ENCODE assay signal across 20 cellular contexts in genomic region chr1:229759037-229759435, GRCh38.
DNase-seq lines count a peak whose midpoint lies in the region; ATAC-seq and TF ChIP-seq lines count a peak whose summit lies in the region.
"Had no signal": no experiment of that assay in that cellular context is flagged by ENCODE, and none has a peak within 500 bp of the region (broad histone marks: within the 10 kb centered on the region; RNA-seq: fewer than 3 reads in every experiment).

No MANE protein-coding gene starts in this region.

- H3K27ac ChIP-seq in mesodermal cell (ENCODE audit: low read depth, low read length, severe bottlenecking), result peak overlapping the region; percentile 3
- H3K27ac ChIP-seq in lower lobe of right lung, result no peak overlapping the region
- no peak overlapping the region for H3K27ac ChIP-seq in tibial artery
- no peak overlapping the region for H3K27ac ChIP-seq in adrenal gland
- H3K27ac ChIP-seq: neural progenitor cell had no signal

- H3K27me3 Mint-ChIP-seq in HFFc6 (ENCODE audit: insufficient read depth), result no peaks in the 10 kb centered on the region; the same call in 1 of the 2 replicates
- H3K27me3 Mint-ChIP-seq: stimulated activated memory B cell treated with anti-CD40 and anti-IgM and Interleukin-4, amounts not matched to agents 10 μg/mL and 1 μg/mL and 100 μg/mL, for 72 hours had no signal

- peak overlapping the region; percentile 68 for H3K4me3 Mint-ChIP-seq in HFFc6
- H3K4me3 Mint-ChIP-seq: activated T-helper 1 cell treated with anti-CD3 and anti-CD28 coated beads, Interleukin-12 subunit alpha, Interleukin-12 subunit beta, Interleukin-2, Interleukin-4 antibody, amounts not matched to agents 30 ng/mL and 10 ng/mL and 1 ng/mL, durations not matched to agents 14 hours and 24 hours and 36 hours; neural progenitor cell; stimulated activated memory B cell treated with anti-CD40 and anti-IgM and Interleukin-4, amounts not matched to agents 10 μg/mL and 1 μg/mL and 100 μg/mL, for 72 hours had no signal

- no peaks in the 10 kb centered on the region; the same call in 1 of the 2 replicates for H3K9me3 Mint-ChIP-seq in HFFc6
- H3K9me3 Mint-ChIP-seq: stimulated activated memory B cell treated with anti-CD40 and anti-IgM and Interleukin-4, amounts not matched to agents 10 μg/mL and 1 μg/mL and 100 μg/mL, for 72 hours had no signal

- peaks cover 69% of the 10 kb centered on the region for H3K4me1 Mint-ChIP-seq in HFFc6 (ENCODE audit: low read depth)

- TF ChIP-seq CTCF in AG09319 (IDR thresholded peaks at IDR 0.05; ENCODE audit: low read depth, low read length) (no peak), HFFc6 (IDR thresholded peaks at IDR 0.05) (no peak), lower lobe of right lung (IDR thresholded peaks at IDR 0.05) (no peak), tibial artery (IDR thresholded peaks at IDR 0.05) (no peak), adrenal gland (IDR thresholded peaks at IDR 0.05) (no peak)

- TF ChIP-seq POLR2A in adrenal gland (IDR thresholded peaks at IDR 0.05), result no peak

- peak; percentile 15 for DNase-seq in AG09319 (ENCODE audit: extremely low read depth, low read depth)
- DNase-seq in HFFc6, result peak; percentile 91
- DNase-seq in amniotic epithelial cell (ENCODE audit: low read depth), result peak; percentile 2
- no peak for DNase-seq in activated CD4-positive, CD25-positive, alpha-beta regulatory T cell treated with anti-CD3 and anti-CD28 coated beads, Interleukin-2, amount 50 U/mL, for 72 hours
- DNase-seq in lower lobe of right lung, result no peak
- DNase-seq in tibial artery, result no peak
- no peak for DNase-seq in adrenal gland
- DNase-seq: COR-L47; effector memory CD4-positive, alpha-beta T cell; hippocampal formation; NCI-H1417 treated with DMSO at 0.1 percent for 48 hours; NCI-H748 treated with DMSO at 0.1 percent for 48 hours; OCI-M1; SK-N-SH; T-helper 9 cell had no signal

- H3K27ac Mint-ChIP-seq in HFFc6, result peak overlapping the region; percentile 87
- H3K27ac Mint-ChIP-seq: activated T-helper 1 cell treated with anti-CD3 and anti-CD28 coated beads, Interleukin-12 subunit alpha, Interleukin-12 subunit beta, Interleukin-2, Interleukin-4 antibody, amounts not matched to agents 30 ng/mL and 10 ng/mL and 1 ng/mL, durations not matched to agents 14 hours and 24 hours and 36 hours; neural progenitor cell; stimulated activated memory B cell treated with anti-CD40 and anti-IgM and Interleukin-4, amounts not matched to agents 10 μg/mL and 1 μg/mL and 100 μg/mL, for 72 hours had no signal

- no peaks in the 10 kb centered on the region for H3K27me3 ChIP-seq in lower lobe of right lung (ENCODE audit: low read depth)
- no peaks in the 10 kb centered on the region for H3K27me3 ChIP-seq in tibial artery
- no peaks in the 10 kb centered on the region for H3K27me3 ChIP-seq in adrenal gland
- H3K27me3 ChIP-seq: neural progenitor cell had no signal

- H3K4me1 ChIP-seq in mesodermal cell (ENCODE audit: control insufficient read depth, insufficient read depth, low read length, poor library complexity, severe bottlenecking) (peaks cover 28% of the 10 kb centered on the region), lower lobe of right lung (no peaks in the 10 kb centered on the region), tibial artery (no peaks in the 10 kb centered on the region), adrenal gland (replicated peaks in 1 of 2) (no peaks in the 10 kb centered on the region)
- H3K4me1 ChIP-seq: neural progenitor cell had no signal

- H3K4me3 ChIP-seq in mesodermal cell (ENCODE audit: extremely low read depth, insufficient read depth, low read length, poor library complexity, severe bottlenecking), result no peak overlapping the region
- no peak overlapping the region for H3K4me3 ChIP-seq in lower lobe of right lung
- H3K4me3 ChIP-seq in tibial artery, result no peak overlapping the region
- H3K4me3 ChIP-seq in adrenal gland, result no peak overlapping the region
- H3K4me3 ChIP-seq: neural progenitor cell had no signal

- 86 to 98% methylated on average over 4 of the region's 5 CpGs for WGBS in mesodermal cell (ENCODE audit: insufficient coverage in 2 of 2), 2 experiments
- 84 to 91% (median 88%) methylated on average over 5 of the region's 5 CpGs for WGBS in adrenal gland, 4 donors

- H3K36me3 ChIP-seq in mesodermal cell (ENCODE audit: control insufficient read depth, insufficient read depth, low read length) (no peaks in the 10 kb centered on the region), lower lobe of right lung (no peaks in the 10 kb centered on the region), tibial artery (no peaks in the 10 kb centered on the region), adrenal gland (replicated peaks in 1 of 2) (no peaks in the 10 kb centered on the region)
- H3K36me3 ChIP-seq: neural progenitor cell had no signal

- no peak for ATAC-seq in lower lobe of right lung
- ATAC-seq: activated CD4-positive, CD25-positive, alpha-beta regulatory T cell treated with anti-CD3 and anti-CD28 coated beads, Interleukin-2, amount 50 U/mL, for 24 hours; stimulated activated memory B cell treated with anti-CD40 and anti-IgM and Interleukin-4, amounts not matched to agents 10 μg/mL and 1 μg/mL and 100 μg/mL, for 72 hours had no signal

- 0 out of 2 replicates have a peak, but pooled peaks cover 4% of the 10 kb centered on the region for H3K36me3 Mint-ChIP-seq in HFFc6 (ENCODE audit: low read depth)
- H3K36me3 Mint-ChIP-seq: neural progenitor cell; stimulated activated memory B cell treated with anti-CD40 and anti-IgM and Interleukin-4, amounts not matched to agents 10 μg/mL and 1 μg/mL and 100 μg/mL, for 72 hours had no signal

- intact Hi-C loops in lower lobe of right lung (cut with DNase I), result no loop called here
- intact Hi-C loops in tibial artery (cut with DNase I; ENCODE audit: low total_unique reads), result no loop called here
- intact Hi-C loops in adrenal gland (cut with DNase I), result no loop called here

- H3K9me3 ChIP-seq in mesodermal cell (ENCODE audit: control insufficient read depth, low read length) (no peaks in the 10 kb centered on the region), lower lobe of right lung (peaks cover 8% of the 10 kb centered on the region), tibial artery (peaks cover 0 to 11% (median 7%) of the 10 kb centered on the region in 3 donors), adrenal gland (replicated peaks in 1 of 3) (no peaks in the 10 kb centered on the region)
- H3K9me3 ChIP-seq: SK-N-SH had no signal

Comparison
In these comparisons a context has a peak if more than half of its experiments do, and no peak if none do; other contexts are left out.
1. DNase-seq: peak in AG09319 (single experiment), HFFc6 (single experiment) and amniotic epithelial cell (single experiment); none in activated CD4-positive, CD25-positive, alpha-beta regulatory T cell treated with anti-CD3 and anti-CD28 coated beads, Interleukin-2, amount 50 U/mL, for 72 hours (single experiment), lower lobe of right lung (single experiment), tibial artery (0 of 2) and adrenal gland (0 of 7).